In genomic region chr2:166126014-166126639, GRCh38 we compare ENCODE assay signal across 21 cellular contexts. TPM values are rescaled to one million over a fixed set of nuclear protein-coding genes. Genes with fewer than 3 reads are reported as not detected.
DNase-seq lines count a peak whose midpoint lies in the region; ATAC-seq, FAIRE-seq and TF ChIP-seq lines count a peak whose summit lies in the region.
"Had no signal": no experiment of that assay in that cellular context is flagged by ENCODE, and none has a peak within 500 bp of the region (broad histone marks: within the 10 kb centered on the region; RNA-seq: fewer than 3 reads in every experiment).

No MANE protein-coding gene starts in this region.

- POLR2A ChIA-PET in HepG2 (lab: Yijun Ruan, JAX): interaction anchor here (0.7 to 3.7 kb wide), 4 partner anchors 10 to 173 kb away, joined by 3 to 29 read pairs (median 9); partner anchors contain the start of gene TTC21B

- intact Hi-C loops in HepG2 (cut with micrococcal nuclease; ENCODE audit: unreplicated experiment) (no loop called here), right lobe of liver (cut with DNase I) (loop anchor here in 1 of 2 donors (10.0 kb wide), 1 partner anchor 171 kb away; the partner anchor contains the start of gene TTC21B), mammary epithelial cell (cut with micrococcal nuclease) (no loop called here), ascending aorta (cut with DNase I) (loop anchor here (10.0 kb wide), 1 partner anchor 1131 kb away; no protein-coding TSS in a partner anchor), left ventricle myocardium superior (cut with micrococcal nuclease) (no loop called here)

- in situ Hi-C loops in HepG2 (cut with HindIII; ENCODE audit: extremely low pct_ligation_motif_present, low pct_unique_long_range_greater_than_20kb): loop anchor here (5.0 kb wide), 2 partner anchors 69 to 174 kb away; partner anchors contain the start of gene TTC21B
- in situ Hi-C loops in mammary epithelial cell (cut with MboI; ENCODE audit: low sequenced_read_pairs in 2 of 2): loop anchor here in 1 of 2 donors (10.0 kb wide), 1 partner anchor 171 kb away; the partner anchor contains the start of gene TTC21B

- ATAC-seq in HepG2: peak; percentile 34; the same call in 2 of the 3 replicates
- no peak for ATAC-seq in right lobe of liver
- ATAC-seq in left ventricle myocardium superior: no peak
- no peak for ATAC-seq in GM21717 (IDR thresholded peaks at IDR 0.05; ENCODE audit: unreplicated experiment)

- H3K36me3 ChIP-seq in HepG2 (replicated peaks in 1 of 2; ENCODE audit: control insufficient read depth in 1 of 2, insufficient read depth in 2 of 2, low read length in 2 of 2): no peaks in the 10 kb centered on the region
- H3K36me3 ChIP-seq in right lobe of liver: no peaks in the 10 kb centered on the region
- no peaks in the 10 kb centered on the region for H3K36me3 ChIP-seq in mammary epithelial cell (ENCODE audit: insufficient read depth, low read length)
- H3K36me3 ChIP-seq in ascending aorta: no peaks in the 10 kb centered on the region
- H3K36me3 ChIP-seq: neutrophil, tibial nerve had no signal

- peaks cover 26% of the 10 kb centered on the region for H3K79me2 ChIP-seq in HepG2 (ENCODE audit: insufficient read depth, low read length)
- no peaks in the 10 kb centered on the region for H3K79me2 ChIP-seq in mammary epithelial cell (ENCODE audit: insufficient read depth, low read length)

- H3K4me3 ChIP-seq in HepG2 (replicated peaks in 1 of 3; ENCODE audit: insufficient read depth in 1 of 3, low read depth in 2 of 3, low read length in 3 of 3) (peak overlapping the region; percentile 35 to 62 (median 50)), right lobe of liver (no peak overlapping the region), mammary epithelial cell (replicated peaks in 1 of 3; ENCODE audit: insufficient read depth in 1 of 3, low read depth in 2 of 3, low read length in 3 of 3) (no peak overlapping the region), ascending aorta (no peak overlapping the region)
- H3K4me3 ChIP-seq: SK-N-MC, tibial nerve had no signal

- 74% methylated on average over 6 of the region's 6 CpGs for WGBS in HepG2 (ENCODE audit: low lambda C conversion rate)
- 48% methylated on average over 6 of the region's 6 CpGs for WGBS in right lobe of liver (ENCODE audit: insufficient coverage, low coverage, low lambda C conversion rate, missing lambda C conversion rate)
- 18% methylated on average over 6 of the region's 6 CpGs for WGBS in mammary epithelial cell (ENCODE audit: low coverage, missing lambda C conversion rate)

- H3K9me3 ChIP-seq in HepG2 (ENCODE audit: low read length) (no peaks in the 10 kb centered on the region), right lobe of liver (no peaks in the 10 kb centered on the region), mammary epithelial cell (replicated peaks; ENCODE audit: insufficient read depth, low read length) (no peaks in the 10 kb centered on the region), ascending aorta (no peaks in the 10 kb centered on the region)
- H3K9me3 ChIP-seq: neutrophil, tibial nerve had no signal

- no peak for FAIRE-seq in HepG2 (lab: Jason Lieb, UNC)
- FAIRE-seq: islet of Langerhans, TTC549 had no signal

- dilution Hi-C loops in mammary epithelial cell (cut with HindIII; ENCODE audit: low sequenced_read_pairs): no loop called here

- no peak for TF ChIP-seq POLR2A in HepG2 (IDR thresholded peaks at IDR 0.05; ENCODE audit: insufficient read depth in 1 of 2, low read depth in 2 of 2, low read length in 2 of 2)
- no peak for TF ChIP-seq POLR2A in right lobe of liver (IDR thresholded peaks at IDR 0.05)

- H3K4me1 ChIP-seq in HepG2 (ENCODE audit: insufficient read depth, low read length): peaks cover 92% of the 10 kb centered on the region
- no peaks in the 10 kb centered on the region for H3K4me1 ChIP-seq in right lobe of liver
- H3K4me1 ChIP-seq in mammary epithelial cell (ENCODE audit: insufficient read depth, low read length): peaks cover 7% of the 10 kb centered on the region
- no peaks in the 10 kb centered on the region for H3K4me1 ChIP-seq in ascending aorta

- peak overlapping the region; percentile 72 for H3K27ac ChIP-seq in HepG2 (ENCODE audit: extremely low read length, insufficient read depth, low read length)
- H3K27ac ChIP-seq in right lobe of liver: no peak overlapping the region
- no peak overlapping the region for H3K27ac ChIP-seq in mammary epithelial cell (ENCODE audit: insufficient read depth, low read depth, low read length)
- H3K27ac ChIP-seq in ascending aorta: no peak overlapping the region
- H3K27ac ChIP-seq: neutrophil, SK-N-MC, tibial nerve had no signal

- H3K9ac ChIP-seq in HepG2 (ENCODE audit: insufficient read depth, low read depth, low read length) (peak overlapping the region; percentile 69), mammary epithelial cell (ENCODE audit: insufficient read depth, low read length) (no peak overlapping the region)

- peak overlapping the region; percentile 84 for H2AFZ ChIP-seq in HepG2 (ENCODE audit: low read length)
- H2AFZ ChIP-seq in mammary epithelial cell (ENCODE audit: low read depth, low read length): peak overlapping the region; percentile 62

- DNase-seq in HepG2 (ENCODE audit: low spot score): no peak
- no peak for DNase-seq in right lobe of liver
- DNase-seq in mammary epithelial cell: peak; percentile 48
- peak; percentile 37 for DNase-seq in iris pigment epithelial cell (ENCODE audit: low read depth)
- DNase-seq in ascending aorta (ENCODE audit: low spot score in 2 of 2): no peak
- DNase-seq in dermis blood vessel endothelial cell: no peak
- DNase-seq in left ventricle myocardium superior: no peak
- DNase-seq: activated CD4-positive, alpha-beta T cell treated with anti-CD3 and anti-CD28 coated beads, Interleukin-2, amount 10 ng/mL, durations not matched to agents 7 days and 5 days; activated T-cell treated with anti-CD3 and anti-CD28 coated beads, Interleukin-2, amount 50 U/mL, for 24 hours; Calu3; central memory CD4-positive, alpha-beta T cell; endodermal cell; Karpas-422 had no signal

- TF ChIP-seq RAD21 in HepG2 (CRISPR knock-in tag; IDR thresholded peaks at IDR 0.05): no peak

- H4K20me1 ChIP-seq in HepG2 (ENCODE audit: insufficient read depth, low read length): no peaks in the 10 kb centered on the region
- H4K20me1 ChIP-seq in mammary epithelial cell (ENCODE audit: insufficient read depth, low read length): no peaks in the 10 kb centered on the region

- H3K27me3 ChIP-seq in HepG2 (ENCODE audit: control insufficient read depth in 1 of 2, insufficient read depth in 2 of 2, low read length in 2 of 2): no peaks in the 10 kb centered on the region
- no peaks in the 10 kb centered on the region for H3K27me3 ChIP-seq in right lobe of liver
- no peaks in the 10 kb centered on the region for H3K27me3 ChIP-seq in mammary epithelial cell (ENCODE audit: insufficient read depth, low read length)
- no peaks in the 10 kb centered on the region for H3K27me3 ChIP-seq in ascending aorta
- H3K27me3 ChIP-seq: tibial nerve had no signal

- peak overlapping the region; percentile 69 for H3K4me2 ChIP-seq in HepG2 (ENCODE audit: low read depth, low read length)
- no peak overlapping the region for H3K4me2 ChIP-seq in mammary epithelial cell (ENCODE audit: insufficient read depth, low read depth, low read length)

- CTCF ChIA-PET in HepG2 (lab: Yijun Ruan, JAX; ENCODE audit: low intra/inter-chr PET ratio, low total read pairs): interaction anchor here (2.9 kb wide), 1 partner anchor 69 kb away, joined by 19 read pairs; no protein-coding TSS in a partner anchor
- CTCF ChIA-PET in mammary epithelial cell (lab: Charles Lee; ENCODE audit: low non-redundant PET): no interaction called here

- TF ChIP-seq EP300 in HepG2 (IDR thresholded peaks at IDR 0.05; ENCODE audit: low read depth in 2 of 2, low read length in 2 of 2): no peak
- TF ChIP-seq EP300 in HepG2 (CRISPR knock-in tag; IDR thresholded peaks at IDR 0.05; ENCODE audit: borderline replicate concordance): no peak

- no peak for TF ChIP-seq CTCF in HepG2 (CRISPR knock-in tag; IDR thresholded peaks at IDR 0.05)
- TF ChIP-seq CTCF in right lobe of liver (IDR thresholded peaks at IDR 0.05): no peak
- no peak for TF ChIP-seq CTCF in mammary epithelial cell (conservative IDR thresholded peaks at IDR 0.05 in 1 of 2, IDR thresholded peaks at IDR 0.05 in 1 of 2; ENCODE audit: extremely low read depth in 1 of 2, insufficient read depth in 1 of 2, low read depth in 1 of 2, low read length in 2 of 2)
- no peak for TF ChIP-seq CTCF in ascending aorta (IDR thresholded peaks at IDR 0.05)

- BruUV-seq in HepG2 (replicated peaks; lab: Mats Ljungman, UMichigan) (no TSS peak), mammary epithelial cell (replicated peaks; lab: Mats Ljungman, UMichigan) (no TSS peak)

RNA-seq across cellular contexts. Expression of gene SCN1A, which starts 1.7 kb away (rescaled TPM):
- total RNA-seq in HepG2 (2016; rRNA removed; fragmentation: Illumina TruSeq; extraction: Trizol): 19.6 and 39.4 TPM in 2 replicates
- total RNA-seq in HepG2 (2016; cell fraction: cytosol; rRNA removed; fragmentation: Illumina TruSeq; extraction: Trizol; ENCODE audit: low read depth): 2.4 and 3.5 TPM in 2 replicates
- 19.3 and 35.5 TPM in 2 replicates for total RNA-seq in HepG2 (2016; cell fraction: insoluble cytoplasmic fraction; rRNA removed; fragmentation: Illumina TruSeq; extraction: Trizol)
- total RNA-seq in HepG2 (2016; cell fraction: membrane; rRNA removed; fragmentation: Illumina TruSeq; extraction: Trizol): 5.8 and 8.3 TPM in 2 replicates
- 141 and 149 TPM in 2 replicates for total RNA-seq in HepG2 (2016; cell fraction: nucleus; rRNA removed; fragmentation: Illumina TruSeq; extraction: Trizol)
- 14.9 and 19.9 TPM in 2 replicates for polyA plus RNA-seq in HepG2 (2011; rRNA removed)
- 2.7 and 3.9 TPM in 2 replicates for polyA plus RNA-seq in HepG2 (2011; cell fraction: cytosol; rRNA removed)
- polyA plus RNA-seq in HepG2 (2011; cell fraction: nucleus; rRNA removed): 47.7 and 48.1 TPM in 2 replicates
- 15.2 and 31.7 TPM in 2 replicates for polyA plus RNA-seq in HepG2 (2012)
- 0.17 and 0.38 TPM in 2 replicates for polyA plus RNA-seq in HepG2 (2016; cell fraction: cytosol; fragmentation: Illumina TruSeq; extraction: Trizol; ENCODE audit: low read depth)
- 6.1 and 6.6 TPM in 2 replicates for polyA plus RNA-seq in HepG2 (2016; cell fraction: insoluble cytoplasmic fraction; fragmentation: Illumina TruSeq; extraction: Trizol; ENCODE audit: low read depth)
- polyA plus RNA-seq in HepG2 (2016; cell fraction: membrane; fragmentation: Illumina TruSeq; extraction: Trizol; ENCODE audit: low read depth): 0.72 and 1.3 TPM in 2 replicates
- 138 and 145 TPM in 2 replicates for polyA plus RNA-seq in HepG2 (2016; cell fraction: nucleus; fragmentation: Illumina TruSeq; extraction: Trizol; ENCODE audit: insufficient read depth, low read depth)
- 0.14 and 28.2 TPM in 2 replicates for polyA minus RNA-seq in HepG2 (2011; rRNA and poly(A)+ RNA removed; ENCODE audit: low replicate concordance)
- 7.8 and 8.3 TPM in 2 replicates for polyA minus RNA-seq in HepG2 (2011; cell fraction: cytosol; rRNA and poly(A)+ RNA removed)
- 174 and 195 TPM in 2 replicates for polyA minus RNA-seq in HepG2 (2011; cell fraction: nucleus; rRNA and poly(A)+ RNA removed)
- not detected for total RNA-seq in right lobe of liver
- total RNA-seq in mammary epithelial cell: under 1 TPM in 1 of 2 donors, not detected in 1; 0.50 TPM
- not detected for polyA plus RNA-seq in mammary epithelial cell
- not detected for polyA minus RNA-seq in mammary epithelial cell
- total RNA-seq in ascending aorta: not detected
- under 0.01 TPM in 1 of 2 replicates, not detected in the other for total RNA-seq in dermis blood vessel endothelial cell
- 0.92 TPM for total RNA-seq in left ventricle myocardium superior
- total RNA-seq: activated CD4-positive, alpha-beta T cell treated with anti-CD3 and anti-CD28 coated beads, Interleukin-2, amount 10 ng/mL, durations not matched to agents 7 days and 5 days; Calu3; endodermal cell; glomerular endothelial cell; tibial nerve had no signal
- polyA plus RNA-seq: AG04450 had no signal

Comparison
In these comparisons a context has a peak if more than half of its experiments do, and no peak if none do; other contexts are left out.
1. H3K4me3 ChIP-seq: peak in HepG2 (3 of 3); none in right lobe of liver (0 of 3), mammary epithelial cell (0 of 3) and ascending aorta (0 of 2).
2. DNase-seq: peak in mammary epithelial cell (single experiment) and iris pigment epithelial cell (single experiment); none in HepG2 (single experiment), right lobe of liver (0 of 3), ascending aorta (0 of 2), dermis blood vessel endothelial cell (single experiment) and left ventricle myocardium superior (single experiment).